ENCODE assay signal across 8 cellular contexts in genomic region chr9:33289936-33290246, GRCh38. TPM values are rescaled to one million over a fixed set of nuclear protein-coding genes. Genes with fewer than 3 reads are reported as not detected.
DNase-seq lines count a peak whose midpoint lies in the region; ATAC-seq, FAIRE-seq and TF ChIP-seq lines count a peak whose summit lies in the region.

No MANE protein-coding gene starts in this region.

- TF ChIP-seq CTCF in keratinocyte (optimal IDR thresholded peaks at IDR 0.05 in 1 of 3, IDR thresholded peaks at IDR 0.05 in 1 of 3, conservative IDR thresholded peaks at IDR 0.05 in 1 of 3; ENCODE audit: extremely low read depth in 1 of 3, insufficient read depth in 2 of 3, low read length in 3 of 3) (no peak), thoracic aorta (IDR thresholded peaks at IDR 0.05) (no peak)

- no peaks in the 10 kb centered on the region for H3K9me3 Mint-ChIP-seq in activated naive CD4-positive, alpha-beta T cell treated with anti-CD3 and anti-CD28 coated beads, Interleukin-2, amount 50 U/mL, for 24 hours
- no peaks in the 10 kb centered on the region for H3K9me3 Mint-ChIP-seq in activated naive CD8-positive, alpha-beta T cell treated with anti-CD3 and anti-CD28 coated beads, Interleukin-2, amount 10 ng/mL, durations not matched to agents 7 days and 5 days

- POLR2A ChIA-PET in activated naive CD8-positive, alpha-beta T cell treated with anti-CD3 and anti-CD28 coated beads, Interleukin-2, amount 10 ng/mL, durations not matched to agents 7 days and 5 days (lab: Charles Lee): interaction anchor here (0.7 to 2.5 kb wide), 19 partner anchors 9 to 764 kb away, joined by 3 to 36 read pairs (median 5); partner anchors contain the start of genes APTX, AQP3, B4GALT1 and BAG1

- FAIRE-seq in keratinocyte (lab: Jason Lieb, UNC): no peak

- H3K9ac ChIP-seq in keratinocyte (ENCODE audit: control insufficient read depth, extremely low read depth, insufficient read depth, low read length): peak overlapping the region; percentile 100

- H3K36me3 Mint-ChIP-seq in activated naive CD4-positive, alpha-beta T cell treated with anti-CD3 and anti-CD28 coated beads, Interleukin-2, amount 50 U/mL, for 24 hours: peaks cover 21% of the 10 kb centered on the region
- H3K36me3 Mint-ChIP-seq in activated naive CD8-positive, alpha-beta T cell treated with anti-CD3 and anti-CD28 coated beads, Interleukin-2, amount 10 ng/mL, durations not matched to agents 7 days and 5 days: peaks cover 22% of the 10 kb centered on the region

- no peak for ATAC-seq in activated naive CD8-positive, alpha-beta T cell treated with anti-CD3 and anti-CD28 coated beads, Interleukin-2, amount 10 ng/mL, durations not matched to agents 7 days and 5 days (ENCODE audit: low read depth)
- peak; percentile 70 for ATAC-seq in thoracic aorta (ENCODE audit: insufficient number of reproducible peaks, low FRiP score, low read depth)
- no peak for ATAC-seq in HG03442 (IDR thresholded peaks at IDR 0.05; ENCODE audit: unreplicated experiment)

- H3K4me3 Mint-ChIP-seq in activated naive CD4-positive, alpha-beta T cell treated with anti-CD3 and anti-CD28 coated beads, Interleukin-2, amount 50 U/mL, for 24 hours: peak overlapping the region; percentile 95
- peak overlapping the region; percentile 93 for H3K4me3 Mint-ChIP-seq in activated naive CD8-positive, alpha-beta T cell treated with anti-CD3 and anti-CD28 coated beads, Interleukin-2, amount 10 ng/mL, durations not matched to agents 7 days and 5 days

- H2AFZ ChIP-seq in keratinocyte (ENCODE audit: control insufficient read depth, low read length): peak overlapping the region; percentile 93

- no peaks in the 10 kb centered on the region for H3K9me1 ChIP-seq in keratinocyte (ENCODE audit: control insufficient read depth, extremely low read depth, insufficient read depth, low read length)

- H3K4me2 ChIP-seq in keratinocyte (ENCODE audit: control insufficient read depth, extremely low read depth, insufficient read depth, low read depth, low read length): peak overlapping the region; percentile 66

- no peaks in the 10 kb centered on the region for H3K9me3 ChIP-seq in keratinocyte (ENCODE audit: control insufficient read depth, low read depth, low read length)
- H3K9me3 ChIP-seq in thoracic aorta: no peaks in the 10 kb centered on the region

- H3K27ac ChIP-seq in keratinocyte (ENCODE audit: control insufficient read depth, insufficient read depth, low read length): peak overlapping the region; percentile 100
- H3K27ac ChIP-seq in thoracic aorta: peak overlapping the region; percentile 99

- no peaks in the 10 kb centered on the region for H4K20me1 ChIP-seq in keratinocyte (ENCODE audit: control insufficient read depth, extremely low read depth, insufficient read depth, low read length)

- peak overlapping the region; percentile 56 to 97 (median 76) for H3K4me3 ChIP-seq in keratinocyte (ENCODE audit: control insufficient read depth in 2 of 3, extremely low read depth in 1 of 3, insufficient read depth in 2 of 3, low read depth in 1 of 3, low read length in 3 of 3)
- peak overlapping the region; percentile 94 for H3K4me3 ChIP-seq in thoracic aorta

- H3K36me3 ChIP-seq in keratinocyte (ENCODE audit: control insufficient read depth in 2 of 2, extremely low read depth in 1 of 2, insufficient read depth in 2 of 2, low read length in 2 of 2): peaks cover 9 to 12% of the 10 kb centered on the region in 2 experiments
- peaks cover 5% of the 10 kb centered on the region for H3K36me3 ChIP-seq in thoracic aorta

- H3K4me1 Mint-ChIP-seq in activated naive CD4-positive, alpha-beta T cell treated with anti-CD3 and anti-CD28 coated beads, Interleukin-2, amount 50 U/mL, for 24 hours: peaks cover 63% of the 10 kb centered on the region
- peaks cover 43% of the 10 kb centered on the region for H3K4me1 Mint-ChIP-seq in activated naive CD8-positive, alpha-beta T cell treated with anti-CD3 and anti-CD28 coated beads, Interleukin-2, amount 10 ng/mL, durations not matched to agents 7 days and 5 days

- H3K79me2 ChIP-seq in keratinocyte (ENCODE audit: control insufficient read depth, insufficient read depth, low read length): peaks cover 36% of the 10 kb centered on the region

- H3K4me1 ChIP-seq in keratinocyte (ENCODE audit: control insufficient read depth, extremely low read depth, insufficient read depth, low read length) (no peaks in the 10 kb centered on the region), thoracic aorta (ENCODE audit: control insufficient read depth in 1 of 2, low read depth in 2 of 2) (peaks cover 2 to 40% of the 10 kb centered on the region in 2 donors)

- no peaks in the 10 kb centered on the region for H3K27me3 Mint-ChIP-seq in activated naive CD4-positive, alpha-beta T cell treated with anti-CD3 and anti-CD28 coated beads, Interleukin-2, amount 50 U/mL, for 24 hours
- H3K27me3 Mint-ChIP-seq in activated naive CD8-positive, alpha-beta T cell treated with anti-CD3 and anti-CD28 coated beads, Interleukin-2, amount 10 ng/mL, durations not matched to agents 7 days and 5 days: no peaks in the 10 kb centered on the region

- dilution Hi-C loops in keratinocyte (cut with MboI; ENCODE audit: extremely low pct_ligation_motif_present, low sequenced_read_pairs): no loop called here

- H3K27me3 ChIP-seq in keratinocyte (ENCODE audit: control insufficient read depth, extremely low read depth, insufficient read depth, low read length) (no peaks in the 10 kb centered on the region), thoracic aorta (replicated peaks; ENCODE audit: insufficient read depth) (no peaks in the 10 kb centered on the region)

- peak overlapping the region; percentile 99 for H3K27ac Mint-ChIP-seq in activated naive CD4-positive, alpha-beta T cell treated with anti-CD3 and anti-CD28 coated beads, Interleukin-2, amount 50 U/mL, for 24 hours
- H3K27ac Mint-ChIP-seq in activated naive CD8-positive, alpha-beta T cell treated with anti-CD3 and anti-CD28 coated beads, Interleukin-2, amount 10 ng/mL, durations not matched to agents 7 days and 5 days: peak overlapping the region; percentile 98

- no peak for DNase-seq in activated naive CD4-positive, alpha-beta T cell treated with Interleukin-2 at 50 U/mL for 16 hours
- no peak for DNase-seq in activated naive CD8-positive, alpha-beta T cell treated with anti-CD3 and anti-CD28 coated beads, Interleukin-2, amount 10 ng/mL, durations not matched to agents 7 days and 5 days
- DNase-seq in keratinocyte (ENCODE audit: low read depth, low spot score): no peak
- no peak for DNase-seq in thoracic aorta (ENCODE audit: low spot score)
- DNase-seq in NCI-H128 (lab: John Stamatoyannopoulos, UW; ENCODE audit: unreplicated experiment): no peak
- DNase-seq in stimulated activated CD4-positive, alpha-beta T cell treated with anti-CD3 and anti-CD28 coated beads, Interleukin-4, amount 100 ng/mL, for 24 hours: no peak

RNA-seq across cellular contexts. Expression of gene NFX1, which starts 0.4 kb away (rescaled TPM):
- 10 to 100 TPM; 47.4 to 48.2 TPM for total RNA-seq in activated naive CD8-positive, alpha-beta T cell treated with anti-CD3 and anti-CD28 coated beads, Interleukin-2, amount 10 ng/mL, durations not matched to agents 7 days and 5 days
- 24.2 to 28.8 TPM (median 28.1 TPM) in 3 replicates for polyA plus RNA-seq in keratinocyte
- polyA plus RNA-seq in keratinocyte (2011; ENCODE audit: low read depth): 25.5 TPM
- 18.2 and 24.3 TPM in 2 replicates for polyA plus RNA-seq in keratinocyte (2011; cell fraction: cytosol; rRNA removed)
- 47.5 and 49.6 TPM in 2 replicates for polyA plus RNA-seq in keratinocyte (2011; cell fraction: nucleus; rRNA removed)
- 20.0 and 25.9 TPM in 2 replicates for polyA plus RNA-seq in keratinocyte (2012; ENCODE audit: low replicate concordance)
- 39.4 to 62.6 TPM (median 56.1 TPM) in 3 replicates for polyA minus RNA-seq in keratinocyte
- polyA minus RNA-seq in keratinocyte (2011; cell fraction: cytosol; rRNA and poly(A)+ RNA removed): 24.0 TPM
- polyA minus RNA-seq in keratinocyte (2011; cell fraction: nucleus; rRNA and poly(A)+ RNA removed): 25.9 and 48.3 TPM in 2 replicates
- 10 to 100 TPM; 22.5 to 39.7 TPM for total RNA-seq in thoracic aorta

RNA-seq across cellular contexts. Expression of gene CHMP5, which starts 25.0 kb away (rescaled TPM):
- total RNA-seq in activated naive CD8-positive, alpha-beta T cell treated with anti-CD3 and anti-CD28 coated beads, Interleukin-2, amount 10 ng/mL, durations not matched to agents 7 days and 5 days: 10 to 100 TPM; 96.1 to 97.1 TPM
- polyA plus RNA-seq in keratinocyte: 80.0 to 132 TPM (median 82.7 TPM) in 3 replicates
- 154 TPM for polyA plus RNA-seq in keratinocyte (2011; ENCODE audit: low read depth)
- 93.3 and 137 TPM in 2 replicates for polyA plus RNA-seq in keratinocyte (2011; cell fraction: cytosol; rRNA removed)
- 59.9 and 92.7 TPM in 2 replicates for polyA plus RNA-seq in keratinocyte (2011; cell fraction: nucleus; rRNA removed)
- polyA plus RNA-seq in keratinocyte (2012; ENCODE audit: low replicate concordance): 72.5 and 125 TPM in 2 replicates
- polyA minus RNA-seq in keratinocyte: 2.2 to 32.5 TPM (median 14.6 TPM) in 3 replicates
- 29.4 TPM for polyA minus RNA-seq in keratinocyte (2011; cell fraction: cytosol; rRNA and poly(A)+ RNA removed)
- polyA minus RNA-seq in keratinocyte (2011; cell fraction: nucleus; rRNA and poly(A)+ RNA removed): 10.1 and 21.1 TPM in 2 replicates
- total RNA-seq in thoracic aorta: 10 to 100 TPM; 50.0 to 55.9 TPM

RNA-seq across cellular contexts. Expression of gene BAG1, which starts 25.4 kb away (rescaled TPM):
- total RNA-seq in activated naive CD8-positive, alpha-beta T cell treated with anti-CD3 and anti-CD28 coated beads, Interleukin-2, amount 10 ng/mL, durations not matched to agents 7 days and 5 days: 10 to 100 TPM; 63.8 to 73.2 TPM
- polyA plus RNA-seq in keratinocyte: 22.4 to 30.1 TPM (median 25.1 TPM) in 3 replicates
- 60.0 TPM for polyA plus RNA-seq in keratinocyte (2011; ENCODE audit: low read depth)
- polyA plus RNA-seq in keratinocyte (2011; cell fraction: cytosol; rRNA removed): 25.8 and 35.4 TPM in 2 replicates
- polyA plus RNA-seq in keratinocyte (2011; cell fraction: nucleus; rRNA removed): 32.7 and 39.1 TPM in 2 replicates
- polyA plus RNA-seq in keratinocyte (2012; ENCODE audit: low replicate concordance): 22.1 and 64.9 TPM in 2 replicates
- polyA minus RNA-seq in keratinocyte: 3.9 to 22.9 TPM (median 17.7 TPM) in 3 replicates
- polyA minus RNA-seq in keratinocyte (2011; cell fraction: cytosol; rRNA and poly(A)+ RNA removed): 16.9 TPM
- polyA minus RNA-seq in keratinocyte (2011; cell fraction: nucleus; rRNA and poly(A)+ RNA removed): 67.5 and 70.0 TPM in 2 replicates
- 10 to 100 TPM; 30.6 to 40.5 TPM for total RNA-seq in thoracic aorta

RNA-seq across cellular contexts. Expression of gene SPINK4, which starts 49.9 kb away (rescaled TPM):
- total RNA-seq in activated naive CD8-positive, alpha-beta T cell treated with anti-CD3 and anti-CD28 coated beads, Interleukin-2, amount 10 ng/mL, durations not matched to agents 7 days and 5 days: not detected
- 0.85 TPM in 1 of 3 replicates, not detected in the others for polyA plus RNA-seq in keratinocyte
- not detected for polyA plus RNA-seq in keratinocyte (2011; ENCODE audit: low read depth)
- polyA plus RNA-seq in keratinocyte (2011; cell fraction: cytosol; rRNA removed): not detected in 2 replicates
- polyA plus RNA-seq in keratinocyte (2011; cell fraction: nucleus; rRNA removed): not detected in 2 replicates
- polyA plus RNA-seq in keratinocyte (2012; ENCODE audit: low replicate concordance): 3.1 TPM in 1 of 2 replicates, not detected in the other
- polyA minus RNA-seq in keratinocyte: not detected in 3 replicates
- polyA minus RNA-seq in keratinocyte (2011; cell fraction: cytosol; rRNA and poly(A)+ RNA removed): 26.5 TPM
- 3.7 and 5.7 TPM in 2 replicates for polyA minus RNA-seq in keratinocyte (2011; cell fraction: nucleus; rRNA and poly(A)+ RNA removed)
- not detected for total RNA-seq in thoracic aorta
